Comparison of ENCODE assay signal across 19 cellular contexts in the genomic region with DNA sequence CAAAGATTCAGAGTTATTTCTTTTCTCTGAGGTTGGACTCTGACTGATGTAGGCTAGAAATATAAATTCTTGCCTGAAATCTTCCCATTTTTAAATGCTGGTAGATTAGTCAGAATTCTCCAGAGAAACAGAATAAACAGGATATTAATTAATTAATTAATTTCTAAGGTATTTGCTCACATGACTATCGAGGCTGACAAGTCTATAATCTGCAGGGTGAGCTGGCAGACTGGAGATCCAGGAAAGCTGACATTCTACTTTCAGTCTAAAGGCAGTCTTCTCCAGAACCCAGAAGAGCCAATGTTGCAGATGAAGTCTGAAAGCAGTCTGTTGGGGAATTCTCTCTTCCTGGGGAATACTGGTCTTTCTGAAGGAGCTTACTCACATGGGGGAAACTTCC.
A peak's percentile ranks its signal among the peaks of the same experiment; 100 is the strongest.
DNase-seq lines count a peak whose midpoint lies in the region; ATAC-seq and TF ChIP-seq lines count a peak whose summit lies in the region.
"Had no signal": no experiment of that assay in that cellular context is flagged by ENCODE, and none has a peak within 500 bp of the region (broad histone marks: within the 10 kb centered on the region; RNA-seq: fewer than 3 reads in every experiment).

No MANE protein-coding gene starts in this region.

- peaks cover 35% of the 10 kb centered on the region for H3K4me1 Mint-ChIP-seq in stimulated activated memory B cell treated with anti-CD40 and anti-IgM and Interleukin-4, amounts not matched to agents 10 μg/mL and 1 μg/mL and 100 μg/mL, for 72 hours
- H3K4me1 Mint-ChIP-seq: CD4-positive, alpha-beta memory T cell had no signal

- peak overlapping the region; percentile 86 for H3K27ac Mint-ChIP-seq in stimulated activated memory B cell treated with anti-CD40 and anti-IgM and Interleukin-4, amounts not matched to agents 10 μg/mL and 1 μg/mL and 100 μg/mL, for 72 hours
- H3K27ac Mint-ChIP-seq: CD4-positive, alpha-beta memory T cell had no signal

- H3K9me3 ChIP-seq in suprapubic skin = no peaks in the 10 kb centered on the region

- no peaks in the 10 kb centered on the region for H3K36me3 ChIP-seq in suprapubic skin

- no peaks in the 10 kb centered on the region for H3K36me3 Mint-ChIP-seq in stimulated activated memory B cell treated with anti-CD40 and anti-IgM and Interleukin-4, amounts not matched to agents 10 μg/mL and 1 μg/mL and 100 μg/mL, for 72 hours
- H3K36me3 Mint-ChIP-seq: CD4-positive, alpha-beta memory T cell had no signal

- H3K4me3 ChIP-seq in epithelial cell of esophagus (ENCODE audit: low read length) (no peak overlapping the region), suprapubic skin (no peak overlapping the region)

- no peak for ATAC-seq in stimulated activated memory B cell treated with anti-CD40 and anti-IgM and Interleukin-4, amounts not matched to agents 10 μg/mL and 1 μg/mL and 100 μg/mL, for 72 hours
- ATAC-seq: Right ventricle myocardium inferior had no signal

- 38% methylated on average over 1 of the region's 1 CpG for WGBS in suprapubic skin

- H3K27me3 Mint-ChIP-seq in stimulated activated memory B cell treated with anti-CD40 and anti-IgM and Interleukin-4, amounts not matched to agents 10 μg/mL and 1 μg/mL and 100 μg/mL, for 72 hours = no peaks in the 10 kb centered on the region

- peak; percentile 37 for DNase-seq in M059J (ENCODE audit: low read depth)
- peak; percentile 41 for DNase-seq in amniotic epithelial cell (ENCODE audit: low read depth)
- peak; percentile 57 for DNase-seq in epithelial cell of esophagus (ENCODE audit: low read depth)
- DNase-seq in NK-92 treated with Interleukin-12 subunit alpha and Interleukin-12 subunit beta, amount 100 ng/mL, for 24 hours (lab: John Stamatoyannopoulos, UW) = no peak
- no peak for DNase-seq in HuH-7 (ENCODE audit: low spot score)
- DNase-seq in SKM-1 (lab: John Stamatoyannopoulos, UW; ENCODE audit: unreplicated experiment) = no peak
- DNase-seq in suprapubic skin (ENCODE audit: low spot score in 2 of 2) = no peak
- DNase-seq: AML-193; CD4-positive, alpha-beta memory T cell; DMS153; EL; KBM-7; MV-4-11; NCI-H1694 treated with DMSO at 0.1 percent for 48 hours; NCI-H2227 treated with DMSO at 0.1 percent for 48 hours; NCI-H510A treated with DMSO at 0.1 percent for 48 hours; SW 1271 had no signal

- H3K27ac ChIP-seq in suprapubic skin = no peak overlapping the region

- peaks cover 3% of the 10 kb centered on the region for H3K9me3 Mint-ChIP-seq in stimulated activated memory B cell treated with anti-CD40 and anti-IgM and Interleukin-4, amounts not matched to agents 10 μg/mL and 1 μg/mL and 100 μg/mL, for 72 hours
- H3K9me3 Mint-ChIP-seq: CD4-positive, alpha-beta memory T cell had no signal

- TF ChIP-seq CTCF in epithelial cell of esophagus (IDR thresholded peaks at IDR 0.05; ENCODE audit: insufficient read depth, low read depth, low read length, missing control alignments) (no peak), suprapubic skin (IDR thresholded peaks at IDR 0.05) (no peak)

- TF ChIP-seq POLR2A in suprapubic skin (IDR thresholded peaks at IDR 0.05) = no peak

- H3K27me3 ChIP-seq in suprapubic skin = no peaks in the 10 kb centered on the region

- H3K4me1 ChIP-seq in suprapubic skin = no peaks in the 10 kb centered on the region

- H3K4me3 Mint-ChIP-seq in stimulated activated memory B cell treated with anti-CD40 and anti-IgM and Interleukin-4, amounts not matched to agents 10 μg/mL and 1 μg/mL and 100 μg/mL, for 72 hours = no peak overlapping the region
- H3K4me3 Mint-ChIP-seq: CD4-positive, alpha-beta memory T cell had no signal

- no peak for TF ChIP-seq EP300 in suprapubic skin (IDR thresholded peaks at IDR 0.05)

Comparison
In these comparisons a context has a peak if more than half of its experiments do, and no peak if none do; other contexts are left out.
1. DNase-seq: peak in M059J (single experiment), amniotic epithelial cell (single experiment) and epithelial cell of esophagus (single experiment); none in NK-92 treated with Interleukin-12 subunit alpha and Interleukin-12 subunit beta, amount 100 ng/mL, for 24 hours (single experiment), HuH-7 (single experiment), SKM-1 (single experiment) and suprapubic skin (0 of 2).